In the genomic region with DNA sequence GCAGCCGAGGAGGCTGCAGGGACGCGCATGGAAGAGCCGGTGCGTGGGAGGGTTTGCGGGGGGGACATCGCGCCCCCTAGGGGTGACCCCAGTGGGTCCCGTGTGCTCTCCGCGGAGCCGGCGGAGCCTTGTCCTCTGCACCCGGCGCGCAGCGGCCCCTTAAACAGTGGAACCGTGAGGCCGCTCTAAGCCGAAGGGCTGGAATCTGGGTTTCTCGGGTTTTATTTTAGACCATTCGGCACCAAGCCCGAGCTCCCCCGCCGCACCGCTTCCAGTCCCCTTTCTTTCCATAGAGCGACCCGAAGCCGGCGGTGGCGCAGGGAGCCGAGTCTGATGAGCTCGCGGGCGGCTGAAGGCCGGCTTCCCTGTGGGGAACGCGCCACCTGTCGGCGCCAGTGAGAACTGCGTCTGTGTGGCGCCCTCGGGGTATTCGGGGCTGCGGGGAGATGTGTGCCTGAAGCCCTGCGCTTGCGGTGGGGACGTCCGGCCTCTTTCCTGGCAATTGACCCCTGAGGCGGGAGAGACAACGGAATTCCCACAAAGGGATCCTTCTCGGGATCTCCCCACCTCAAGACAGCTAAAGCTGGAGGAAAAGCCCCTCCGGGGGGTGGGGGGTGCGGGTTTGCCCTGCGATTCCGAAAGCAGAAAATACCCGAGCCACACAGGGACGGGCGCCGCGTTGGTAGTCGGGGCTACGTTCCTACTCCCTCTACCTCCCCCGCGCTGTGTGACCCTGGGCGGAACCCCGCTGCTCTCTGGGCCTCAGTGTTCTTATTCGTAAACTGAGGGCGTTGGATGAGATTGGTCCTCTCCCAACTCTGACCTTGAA, we compare ENCODE assay signal across 9 cellular contexts. TPM values are rescaled to one million over a fixed set of nuclear protein-coding genes. Genes with fewer than 3 reads are reported as not detected.
DNase-seq lines count a peak whose midpoint lies in the region; ATAC-seq and TF ChIP-seq lines count a peak whose summit lies in the region.
"Had no signal": no experiment of that assay in that cellular context is flagged by ENCODE, and none has a peak within 500 bp of the region (broad histone marks: within the 10 kb centered on the region; RNA-seq: fewer than 3 reads in every experiment).

No MANE protein-coding gene starts in this region.

- H3K4me3 ChIP-seq in mucosa of descending colon, result no peak overlapping the region

- no peaks in the 10 kb centered on the region for H3K9me3 ChIP-seq in mucosa of descending colon

- no peak overlapping the region for H3K4me3 Mint-ChIP-seq in endothelial cell (ENCODE audit: unreplicated experiment)

- H3K27me3 Mint-ChIP-seq in endothelial cell (ENCODE audit: unreplicated experiment), result peaks cover 53% of the 10 kb centered on the region

- TF ChIP-seq CTCF in endothelial cell (IDR thresholded peaks at IDR 0.05; ENCODE audit: unreplicated experiment) (peak; percentile 99), mucosa of descending colon (IDR thresholded peaks at IDR 0.05) (peak; percentile 95)

- H3K9me3 Mint-ChIP-seq in endothelial cell (ENCODE audit: unreplicated experiment), result no peaks in the 10 kb centered on the region

- H3K4me1 ChIP-seq in mucosa of descending colon (ENCODE audit: low read depth), result peaks cover 4% of the 10 kb centered on the region

- intact Hi-C loops in mucosa of descending colon (cut with DNase I, micrococcal nuclease), result loop anchor here (5.0 to 10.0 kb wide), 2 partner anchors 633 to 811 kb away; no protein-coding TSS in a partner anchor

- no peak overlapping the region for H3K27ac Mint-ChIP-seq in endothelial cell (ENCODE audit: unreplicated experiment)

- peaks cover 29% of the 10 kb centered on the region for H3K4me1 Mint-ChIP-seq in endothelial cell (ENCODE audit: unreplicated experiment)

- ATAC-seq in GM19023 (IDR thresholded peaks at IDR 0.05; ENCODE audit: unreplicated experiment), result peak; percentile 94
- ATAC-seq in HG03342 (IDR thresholded peaks at IDR 0.05; ENCODE audit: unreplicated experiment), result peak; percentile 93
- ATAC-seq in mucosa of descending colon, result peak; percentile 94

- H3K36me3 ChIP-seq in mucosa of descending colon (ENCODE audit: low read depth), result no peaks in the 10 kb centered on the region

- H3K36me3 Mint-ChIP-seq in endothelial cell (ENCODE audit: low read depth, unreplicated experiment), result peaks cover 5% of the 10 kb centered on the region

- DNase-seq in Ammon's horn (ENCODE audit: low spot score) (peak; percentile 82), NCI-H748 (lab: John Stamatoyannopoulos, UW; ENCODE audit: unreplicated experiment) (peak; percentile 73), endothelial cell (ENCODE audit: low spot score) (peak; percentile 99), mucosa of descending colon (peak; percentile 72 to 86 (median 85))
- DNase-seq in activated CD8-positive, alpha-beta memory T cell treated with anti-CD3 and anti-CD28 coated beads for 48 hours (ENCODE audit: low read depth in 2 of 3, low spot score in 2 of 3), result peak; percentile 65 to 89 (median 81)
- peak; percentile 61 to 65 for DNase-seq in stimulated activated CD8-positive, alpha-beta memory T cell treated with anti-CD3 and anti-CD28 coated beads, Interleukin-4, amount 100 ng/mL, for 1 hour (ENCODE audit: low read depth in 2 of 2, low spot score in 1 of 2)

RNA-seq across cellular contexts. Expression of gene EN1, which starts 8.2 kb away (rescaled TPM):
- total RNA-seq in endothelial cell (ENCODE audit: unreplicated experiment), result 0.87 TPM
- total RNA-seq in mucosa of descending colon, result not detected
- total RNA-seq: T-helper 1 cell treated with Interleukin-12 subunit alpha and Interleukin-12 subunit beta and Interleukin-4 antibody, amounts not matched to agents 30 ng/mL and 1 ng/mL, for 36 hours had no signal
